In the genomic region with DNA sequence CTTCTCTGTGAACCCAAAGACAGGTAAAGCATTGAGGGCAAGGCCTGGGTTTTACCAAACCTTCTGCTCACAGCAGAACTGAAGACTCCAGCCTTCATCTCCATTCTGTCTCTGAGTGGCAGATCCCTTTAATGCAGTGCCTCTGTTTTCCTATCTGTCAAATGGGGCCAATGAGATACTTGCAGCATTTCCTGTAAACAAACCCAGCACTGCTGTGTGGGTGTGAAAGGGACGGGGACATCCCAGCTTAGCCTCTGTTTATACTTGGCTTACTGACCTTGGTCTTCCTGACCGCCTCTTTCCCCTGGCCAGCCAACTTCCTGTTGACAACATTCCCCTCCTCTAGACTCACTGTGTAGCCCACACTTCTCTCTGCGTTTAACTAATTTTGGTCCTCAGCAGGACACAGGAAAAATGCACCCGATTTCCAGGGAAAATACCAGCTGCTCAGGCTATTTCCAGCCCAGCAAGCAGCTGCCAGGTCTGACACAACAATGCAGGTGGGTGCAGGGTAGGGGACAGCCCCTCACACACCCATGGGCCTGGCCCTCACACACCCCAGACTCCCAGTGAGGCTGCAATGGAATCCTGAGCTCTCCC, we compare ENCODE assay signal across 8 cellular contexts.
DNase-seq lines count a peak whose midpoint lies in the region; ATAC-seq and TF ChIP-seq lines count a peak whose summit lies in the region.

No MANE protein-coding gene starts in this region.

- H3K4me3 Mint-ChIP-seq in T-helper 2 cell treated with Interferon-gamma antibody and Interleukin-4, amounts not matched to agents 5 μg/mL and 100 μg/mL, for 36 hours, result peak overlapping the region; percentile 54
- H3K4me3 Mint-ChIP-seq in mesothelial cell of epicardium, result no peak overlapping the region

- POLR2A ChIA-PET in PC-9 (lab: Charles Lee; ENCODE audit: unreplicated experiment), result no interaction called here

- no peak overlapping the region for H2BK12ac ChIP-seq in trophoblast cell (ENCODE audit: low read length)

- H3K4me2 ChIP-seq in trophoblast cell (ENCODE audit: low read length) (no peak overlapping the region), PC-9 (no peak overlapping the region)

- H3K27me3 ChIP-seq in trophoblast cell (ENCODE audit: insufficient read depth, low read length), result no peaks in the 10 kb centered on the region
- H3K27me3 ChIP-seq in PC-9 (ENCODE audit: insufficient read depth, low read depth), result no peaks in the 10 kb centered on the region

- H3K14ac ChIP-seq in trophoblast cell (ENCODE audit: low read length), result no peak overlapping the region

- no peaks in the 10 kb centered on the region for H3K9me3 Mint-ChIP-seq in T-helper 2 cell treated with Interferon-gamma antibody and Interleukin-4, amounts not matched to agents 5 μg/mL and 100 μg/mL, for 36 hours
- no peaks in the 10 kb centered on the region for H3K9me3 Mint-ChIP-seq in mesothelial cell of epicardium

- H4K91ac ChIP-seq in trophoblast cell (ENCODE audit: low read depth, low read length), result peak overlapping the region; percentile 30

- no peak overlapping the region for H3K23ac ChIP-seq in trophoblast cell (ENCODE audit: low read length)

- no peak overlapping the region for H2BK5ac ChIP-seq in trophoblast cell (ENCODE audit: low read depth, low read length, poor library complexity)

- no peaks in the 10 kb centered on the region for H4K20me1 ChIP-seq in PC-9 (ENCODE audit: insufficient read depth)

- ATAC-seq in HG03135 (IDR thresholded peaks at IDR 0.05; ENCODE audit: unreplicated experiment) (no peak), HG03565 (IDR thresholded peaks at IDR 0.05; ENCODE audit: unreplicated experiment) (no peak)

- CTCF ChIA-PET in PC-9 (lab: Charles Lee), result no interaction called here

- peaks cover 6% of the 10 kb centered on the region for H3K36me3 Mint-ChIP-seq in T-helper 2 cell treated with Interferon-gamma antibody and Interleukin-4, amounts not matched to agents 5 μg/mL and 100 μg/mL, for 36 hours (ENCODE audit: low read depth)
- H3K36me3 Mint-ChIP-seq in mesothelial cell of epicardium, result no peaks in the 10 kb centered on the region

- TF ChIP-seq CTCF in fibroblast of pulmonary artery (IDR thresholded peaks at IDR 0.05; ENCODE audit: low read length, missing control alignments) (no peak), PC-9 (conservative IDR thresholded peaks at IDR 0.05) (no peak), mesothelial cell of epicardium (IDR thresholded peaks at IDR 0.05; ENCODE audit: unreplicated experiment) (no peak)

- no peaks in the 10 kb centered on the region for H3F3A ChIP-seq in PC-9 (ENCODE audit: insufficient read depth, low read depth)

- peaks cover 4% of the 10 kb centered on the region for H3K79me1 ChIP-seq in trophoblast cell (ENCODE audit: low read length)

- H3K9me3 ChIP-seq in trophoblast cell (ENCODE audit: insufficient read depth, low read depth, low read length) (no peaks in the 10 kb centered on the region), PC-9 (ENCODE audit: insufficient read depth, low read depth) (no peaks in the 10 kb centered on the region)

- peak overlapping the region; percentile 9 for H3K27ac ChIP-seq in trophoblast cell (ENCODE audit: low read depth, low read length)
- no peak overlapping the region for H3K27ac ChIP-seq in PC-9

- H3K79me2 ChIP-seq in trophoblast cell (ENCODE audit: control insufficient read depth, insufficient read depth, low read length, poor library complexity) (peaks cover 1% of the 10 kb centered on the region), PC-9 (ENCODE audit: low read depth) (no peaks in the 10 kb centered on the region)

- H3K4ac ChIP-seq in trophoblast cell (ENCODE audit: low read depth, low read length), result no peak overlapping the region

- peaks cover 0 to 3% of the 10 kb centered on the region in 2 experiments for H3K4me1 ChIP-seq in trophoblast cell (ENCODE audit: control insufficient read depth in 1 of 2, insufficient read depth in 2 of 2, low read length in 2 of 2)
- no peaks in the 10 kb centered on the region for H3K4me1 ChIP-seq in PC-9 (replicated peaks; ENCODE audit: insufficient read depth)

- H3K9me2 ChIP-seq in PC-9 (ENCODE audit: insufficient read depth), result no peaks in the 10 kb centered on the region

- H3K9ac ChIP-seq in trophoblast cell (ENCODE audit: low read length), result no peak overlapping the region

- H3K18ac ChIP-seq in trophoblast cell (ENCODE audit: low read length), result no peak overlapping the region

- no TSS peak for BruUV-seq in PC-9 (replicated peaks; lab: Mats Ljungman, UMichigan)

- no peak overlapping the region for H3K4me3 ChIP-seq in fibroblast of pulmonary artery (replicated peaks; ENCODE audit: low read depth, low read length)
- no peak overlapping the region for H3K4me3 ChIP-seq in trophoblast cell (ENCODE audit: low read depth, low read length)
- no peak overlapping the region for H3K4me3 ChIP-seq in PC-9

- H4K8ac ChIP-seq in trophoblast cell (ENCODE audit: low read depth, low read length), result peak overlapping the region; percentile 8

- H2AFZ ChIP-seq in trophoblast cell (ENCODE audit: insufficient read depth, low read length, poor library complexity) (no peak overlapping the region), PC-9 (no peak overlapping the region)

- no peak overlapping the region for H4K12ac ChIP-seq in trophoblast cell (ENCODE audit: low read depth, low read length)

- H2BK120ac ChIP-seq in trophoblast cell (ENCODE audit: insufficient read depth, low read length, poor library complexity), result peak overlapping the region; percentile 8

- peak overlapping the region; percentile 75 for H3K27ac Mint-ChIP-seq in T-helper 2 cell treated with Interferon-gamma antibody and Interleukin-4, amounts not matched to agents 5 μg/mL and 100 μg/mL, for 36 hours
- no peak overlapping the region for H3K27ac Mint-ChIP-seq in mesothelial cell of epicardium

- H3K36me3 ChIP-seq in trophoblast cell (ENCODE audit: control insufficient read depth in 1 of 2, insufficient read depth in 2 of 2, low read length in 2 of 2), result no peaks in the 10 kb centered on the region
- H3K36me3 ChIP-seq in PC-9 (ENCODE audit: low read depth), result no peaks in the 10 kb centered on the region

- H2AK5ac ChIP-seq in trophoblast cell (ENCODE audit: low read length), result no peak overlapping the region

- intact Hi-C loops in PC-9 (cut with micrococcal nuclease; ENCODE audit: unreplicated experiment), result no loop called here

- H3K27me3 Mint-ChIP-seq in T-helper 2 cell treated with Interferon-gamma antibody and Interleukin-4, amounts not matched to agents 5 μg/mL and 100 μg/mL, for 36 hours (ENCODE audit: low read depth), result no peaks in the 10 kb centered on the region
- H3K27me3 Mint-ChIP-seq in mesothelial cell of epicardium (ENCODE audit: low read depth), result no peaks in the 10 kb centered on the region

- DNase-seq in EL (peak; percentile 71), fibroblast of pulmonary artery (ENCODE audit: low read depth) (peak; percentile 90), trophoblast cell (no peak), PC-9 (no peak), mesothelial cell of epicardium (ENCODE audit: low spot score in 2 of 2, unreplicated experiment in 2 of 2) (no peak)
- peak; percentile 29 for DNase-seq in T-helper 2 cell treated with Interferon-gamma antibody and Interleukin-4, amounts not matched to agents 5 μg/mL and 100 μg/mL, for 36 hours (ENCODE audit: low spot score)

- no CpG with 5 or more reads among the region's 4 CpGs for WGBS in trophoblast cell (ENCODE audit: extremely low coverage, insufficient coverage, insufficient read length)

- H3K4me1 Mint-ChIP-seq in T-helper 2 cell treated with Interferon-gamma antibody and Interleukin-4, amounts not matched to agents 5 μg/mL and 100 μg/mL, for 36 hours (ENCODE audit: low read depth), result peaks cover 36% of the 10 kb centered on the region
- peaks cover 2% of the 10 kb centered on the region for H3K4me1 Mint-ChIP-seq in mesothelial cell of epicardium

Comparison
In these comparisons a context has a peak if more than half of its experiments do, and no peak if none do; other contexts are left out.
1. DNase-seq: peak in EL (single experiment), T-helper 2 cell treated with Interferon-gamma antibody and Interleukin-4, amounts not matched to agents 5 μg/mL and 100 μg/mL, for 36 hours (single experiment) and fibroblast of pulmonary artery (single experiment); none in trophoblast cell (0 of 2), PC-9 (0 of 2) and mesothelial cell of epicardium (0 of 2).